In genomic region chr2:9752441-9753275, GRCh38 we compare ENCODE assay signal across 8 cellular contexts.
A peak's percentile ranks its signal among the peaks of the same experiment; 100 is the strongest.
DNase-seq lines count a peak whose midpoint lies in the region; ATAC-seq, FAIRE-seq and TF ChIP-seq lines count a peak whose summit lies in the region.

No MANE protein-coding gene starts in this region.

- H3K27ac Mint-ChIP-seq in stimulated activated memory B cell treated with anti-CD40 and anti-IgM and Interleukin-4, amounts not matched to agents 10 μg/mL and 1 μg/mL and 100 μg/mL, for 72 hours = peak overlapping the region; percentile 77

- ATAC-seq in stimulated activated memory B cell treated with anti-CD40 and anti-IgM and Interleukin-4, amounts not matched to agents 10 μg/mL and 1 μg/mL and 100 μg/mL, for 72 hours = peak; percentile 75
- ATAC-seq in HG03342 (IDR thresholded peaks at IDR 0.05; ENCODE audit: unreplicated experiment) (no peak), HG02970 (IDR thresholded peaks at IDR 0.05; ENCODE audit: low FRiP score, unreplicated experiment) (no peak)

- no peaks in the 10 kb centered on the region for H3K36me3 ChIP-seq in iPS-15b (ENCODE audit: control insufficient read depth, insufficient read depth, low read length)

- CTCF ChIA-PET in GM10248 (lab: Yijun Ruan, JAX) = interaction anchor here (0.8 to 7.1 kb wide), 4 partner anchors 11 to 85 kb away, joined by 3 to 49 read pairs (median 4); no protein-coding TSS in a partner anchor

- no peaks in the 10 kb centered on the region for H3K9me3 Mint-ChIP-seq in stimulated activated memory B cell treated with anti-CD40 and anti-IgM and Interleukin-4, amounts not matched to agents 10 μg/mL and 1 μg/mL and 100 μg/mL, for 72 hours

- peak overlapping the region; percentile 79 for H3K4me3 Mint-ChIP-seq in stimulated activated memory B cell treated with anti-CD40 and anti-IgM and Interleukin-4, amounts not matched to agents 10 μg/mL and 1 μg/mL and 100 μg/mL, for 72 hours

- H3K4me1 Mint-ChIP-seq in stimulated activated memory B cell treated with anti-CD40 and anti-IgM and Interleukin-4, amounts not matched to agents 10 μg/mL and 1 μg/mL and 100 μg/mL, for 72 hours = peaks cover 31% of the 10 kb centered on the region

- DNase-seq in GM10248 (ENCODE audit: extremely low spot score) = peak; percentile 71
- DNase-seq in HTR-8/SVneo (ENCODE audit: insufficient read length, low spot score) = peak; percentile 57
- peak; percentile 43 for DNase-seq in activated CD8-positive, alpha-beta memory T cell treated with anti-CD3 and anti-CD28 coated beads, Interleukin-2, amount 50 U/mL, for 1 hour (ENCODE audit: extremely low read depth)
- no peak for DNase-seq in NCI-H2171 treated with DMSO at 0.1 percent for 48 hours (lab: John Stamatoyannopoulos, UW)

- POLR2A ChIA-PET in GM10248 (lab: Yijun Ruan, JAX) = interaction anchor here (1.8 kb wide), 1 partner anchor 122 kb away, joined by 5 read pairs; the partner anchor contains the start of gene YWHAQ

- peaks cover 5% of the 10 kb centered on the region for H3K4me1 ChIP-seq in iPS-15b (ENCODE audit: control insufficient read depth, insufficient read depth, low read length)

- peak; percentile 36 for FAIRE-seq in HTR-8/SVneo (lab: Jason Lieb, UNC)

- no peak for TF ChIP-seq CTCF in GM10248 (IDR thresholded peaks at IDR 0.05; ENCODE audit: control extremely low read depth, extremely low read depth, low read depth, missing control alignments)

- peak overlapping the region; percentile 8 for H3K9ac ChIP-seq in iPS-15b (ENCODE audit: low read depth, low read length)

- no peaks in the 10 kb centered on the region for H3K9me3 ChIP-seq in iPS-15b (ENCODE audit: control insufficient read depth, insufficient read depth, low read length)

- peaks cover 67% of the 10 kb centered on the region for H3K27me3 Mint-ChIP-seq in stimulated activated memory B cell treated with anti-CD40 and anti-IgM and Interleukin-4, amounts not matched to agents 10 μg/mL and 1 μg/mL and 100 μg/mL, for 72 hours

- H3K27me3 ChIP-seq in iPS-15b (ENCODE audit: control insufficient read depth, insufficient read depth, low read length) = peaks cover 3% of the 10 kb centered on the region

- H3K36me3 Mint-ChIP-seq in stimulated activated memory B cell treated with anti-CD40 and anti-IgM and Interleukin-4, amounts not matched to agents 10 μg/mL and 1 μg/mL and 100 μg/mL, for 72 hours = no peaks in the 10 kb centered on the region

- H3K4me3 ChIP-seq in iPS-15b (ENCODE audit: low read depth, low read length) = no peak overlapping the region
